ENCODE assay signal across 13 cellular contexts in the genomic region with DNA sequence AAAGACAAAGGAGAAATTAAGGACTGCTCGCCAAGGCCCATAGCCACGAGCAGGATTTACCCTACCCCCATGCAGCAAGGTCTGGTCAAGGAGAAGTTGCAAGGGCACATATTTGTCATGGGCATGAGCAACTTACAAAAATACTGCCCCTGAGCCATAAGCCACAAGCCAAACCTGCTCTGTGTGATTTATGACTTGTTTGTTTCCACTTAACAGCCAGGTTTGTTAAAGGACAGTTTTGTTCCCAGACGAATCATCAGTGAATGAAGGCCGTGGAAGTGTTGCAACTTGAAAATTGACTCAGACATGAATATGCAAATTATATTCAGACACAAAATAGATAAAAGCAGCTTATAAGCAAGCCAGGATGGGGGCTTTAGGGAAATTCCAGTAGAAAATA.
DNase-seq lines count a peak whose midpoint lies in the region; ATAC-seq and TF ChIP-seq lines count a peak whose summit lies in the region.
"Had no signal": no experiment of that assay in that cellular context is flagged by ENCODE, and none has a peak within 500 bp of the region (broad histone marks: within the 10 kb centered on the region; RNA-seq: fewer than 3 reads in every experiment).

No MANE protein-coding gene starts in this region.

- DNase-seq in COLO668 (lab: John Stamatoyannopoulos, UW; ENCODE audit: unreplicated experiment) = peak; percentile 25
- DNase-seq in HCEC 1CT = peak; percentile 86
- DNase-seq in RWPE2 (ENCODE audit: low spot score) = no peak
- DNase-seq in iris pigment epithelial cell (ENCODE audit: low read depth) = peak; percentile 85
- no peak for DNase-seq in activated CD4-positive, alpha-beta T cell treated with anti-CD3 and anti-CD28 coated beads, Interleukin-2, amount 50 U/mL, for 48 hours
- no peak for DNase-seq in stimulated activated CD4-positive, alpha-beta T cell treated with anti-CD3 and anti-CD28 coated beads, Interleukin-2, amount 100 ng/mL, for 48 hours
- DNase-seq: DMS 273 treated with DMSO at 0.1 percent for 48 hours; effector CD4-positive, alpha-beta T cell; kidney; NCI-H524 had no signal

- H3K4me1 ChIP-seq in RWPE2 (ENCODE audit: insufficient read depth, poor library complexity, severe bottlenecking) = peaks cover 44% of the 10 kb centered on the region
- H3K4me1 ChIP-seq: parathyroid adenoma had no signal

- H3K27me3 ChIP-seq in RWPE2 (ENCODE audit: insufficient read depth, poor library complexity, severe bottlenecking) = no peaks in the 10 kb centered on the region

- no peak overlapping the region for H3K4me3 ChIP-seq in RWPE2 (ENCODE audit: severe bottlenecking)

- H3K27ac ChIP-seq in RWPE2 (ENCODE audit: poor library complexity, severe bottlenecking) = peak overlapping the region; percentile 54
- H3K27ac ChIP-seq: parathyroid adenoma had no signal

- ATAC-seq in RWPE2 (ENCODE audit: low read depth) = peak; percentile 58
- ATAC-seq in GM18858 (IDR thresholded peaks at IDR 0.05; ENCODE audit: unreplicated experiment) = no peak
- ATAC-seq in GM21737 (IDR thresholded peaks at IDR 0.05; ENCODE audit: unreplicated experiment) = no peak

- TF ChIP-seq CTCF in RWPE2 (IDR thresholded peaks at IDR 0.05; ENCODE audit: poor library complexity, severe bottlenecking) = no peak

- H3K9me3 ChIP-seq in RWPE2 (ENCODE audit: severe bottlenecking) = no peaks in the 10 kb centered on the region

- H3K36me3 ChIP-seq in RWPE2 (ENCODE audit: low read depth) = no peaks in the 10 kb centered on the region

Comparison
In these comparisons a context has a peak if more than half of its experiments do, and no peak if none do; other contexts are left out.
1. DNase-seq: peak in COLO668 (single experiment), HCEC 1CT (single experiment) and iris pigment epithelial cell (single experiment); none in RWPE2 (single experiment), activated CD4-positive, alpha-beta T cell treated with anti-CD3 and anti-CD28 coated beads, Interleukin-2, amount 50 U/mL, for 48 hours (0 of 2) and stimulated activated CD4-positive, alpha-beta T cell treated with anti-CD3 and anti-CD28 coated beads, Interleukin-2, amount 100 ng/mL, for 48 hours (0 of 2).